Comparison of ENCODE assay signal across 26 cellular contexts in genomic region chr4:176422511-176422910, GRCh38.
DNase-seq lines count a peak whose midpoint lies in the region; ATAC-seq and TF ChIP-seq lines count a peak whose summit lies in the region.
"Had no signal": no experiment of that assay in that cellular context is flagged by ENCODE, and none has a peak within 500 bp of the region (broad histone marks: within the 10 kb centered on the region; RNA-seq: fewer than 3 reads in every experiment).

No MANE protein-coding gene starts in this region.

- H3K27me3 ChIP-seq in mammary epithelial cell (ENCODE audit: insufficient read depth, low read length) (no peaks in the 10 kb centered on the region), neural progenitor cell (no peaks in the 10 kb centered on the region), right cardiac atrium (ENCODE audit: control insufficient read depth, insufficient read depth) (no peaks in the 10 kb centered on the region)
- H3K27me3 ChIP-seq: SJSA1 had no signal

- in situ Hi-C loops in mammary epithelial cell (cut with MboI; ENCODE audit: low sequenced_read_pairs in 2 of 2), result no loop called here

- CTCF ChIA-PET in mammary epithelial cell (lab: Charles Lee; ENCODE audit: low non-redundant PET) (no interaction called here), MCF 10A (lab: Yijun Ruan, JAX) (no interaction called here)

- H2AFZ ChIP-seq in mammary epithelial cell (ENCODE audit: low read depth, low read length) (peak overlapping the region; percentile 39), neural progenitor cell (replicated peaks) (peak overlapping the region; percentile 48)
- H2AFZ ChIP-seq: GM23248, PC-9 had no signal

- H3K4me2 ChIP-seq in mammary epithelial cell (ENCODE audit: insufficient read depth, low read depth, low read length), result no peak overlapping the region
- no peak overlapping the region for H3K4me2 ChIP-seq in neural progenitor cell
- H3K4me2 ChIP-seq: PC-9 had no signal

- POLR2A ChIA-PET in MCF 10A (lab: Yijun Ruan, JAX), result no interaction called here

- BruUV-seq in mammary epithelial cell (replicated peaks; lab: Mats Ljungman, UMichigan) (no TSS peak), MCF 10A (replicated peaks; lab: Mats Ljungman, UMichigan) (no TSS peak)

- H3K27ac Mint-ChIP-seq in MCF 10A (ENCODE audit: low read depth, unreplicated experiment) (no peak overlapping the region), neural progenitor cell (no peak overlapping the region)
- H3K27ac Mint-ChIP-seq: B cell; CD8-positive, alpha-beta memory T cell; HFFc6 had no signal

- no peak for TF ChIP-seq CTCF in mammary epithelial cell (conservative IDR thresholded peaks at IDR 0.05 in 1 of 2, IDR thresholded peaks at IDR 0.05 in 1 of 2; ENCODE audit: extremely low read depth in 1 of 2, insufficient read depth in 1 of 2, low read depth in 1 of 2, low read length in 2 of 2)
- TF ChIP-seq CTCF in MCF 10A (IDR thresholded peaks at IDR 0.05; ENCODE audit: unreplicated experiment), result no peak
- TF ChIP-seq CTCF in epithelial cell of esophagus (IDR thresholded peaks at IDR 0.05; ENCODE audit: insufficient read depth, low read depth, low read length, missing control alignments), result no peak
- no peak for TF ChIP-seq CTCF in neural progenitor cell (IDR thresholded peaks at IDR 0.05)
- TF ChIP-seq CTCF in lower leg skin (IDR thresholded peaks at IDR 0.05), result no peak

- H3K9me3 Mint-ChIP-seq in MCF 10A (ENCODE audit: unreplicated experiment), result peaks cover under 1% of the 10 kb centered on the region
- no peaks in the 10 kb centered on the region for H3K9me3 Mint-ChIP-seq in neural progenitor cell
- H3K9me3 Mint-ChIP-seq: HFFc6 had no signal

- dilution Hi-C loops in mammary epithelial cell (cut with HindIII; ENCODE audit: low sequenced_read_pairs), result no loop called here

- H3K27ac ChIP-seq in mammary epithelial cell (ENCODE audit: insufficient read depth, low read depth, low read length) (no peak overlapping the region), neural progenitor cell (no peak overlapping the region), right cardiac atrium (ENCODE audit: low read length) (no peak overlapping the region)
- H3K27ac ChIP-seq: 22Rv1, C4-2B, GM23248, PC-9, SJSA1 had no signal

- ATAC-seq in right cardiac atrium, result no peak

- H3K36me3 Mint-ChIP-seq in MCF 10A (ENCODE audit: insufficient read depth, unreplicated experiment) (no peaks in the 10 kb centered on the region), neural progenitor cell (no peaks in the 10 kb centered on the region)
- H3K36me3 Mint-ChIP-seq: CD8-positive, alpha-beta memory T cell had no signal

- H3K9me3 ChIP-seq in mammary epithelial cell (replicated peaks; ENCODE audit: insufficient read depth, low read length) (no peaks in the 10 kb centered on the region), neural progenitor cell (ENCODE audit: low read depth) (no peaks in the 10 kb centered on the region), right cardiac atrium (ENCODE audit: control insufficient read depth, low read length) (no peaks in the 10 kb centered on the region)
- H3K9me3 ChIP-seq: HAP-1, SJSA1 had no signal

- H3K4me3 Mint-ChIP-seq in MCF 10A (ENCODE audit: unreplicated experiment), result no peak overlapping the region
- no peak overlapping the region for H3K4me3 Mint-ChIP-seq in neural progenitor cell
- H3K4me3 Mint-ChIP-seq: B cell; CD8-positive, alpha-beta memory T cell had no signal

- DNase-seq in mammary epithelial cell (no peak), MCF 10A (ENCODE audit: unreplicated experiment) (no peak), epithelial cell of esophagus (ENCODE audit: low read depth) (peak; percentile 33), neural progenitor cell (ENCODE audit: low spot score) (no peak), lower leg skin (ENCODE audit: low spot score in 2 of 2) (no peak), HUDEP-2 (lab: John Stamatoyannopoulos, UW; ENCODE audit: unreplicated experiment in 76 of 76) (no peak), right cardiac atrium (no peak), DMS153 (lab: John Stamatoyannopoulos, UW) (no peak)
- DNase-seq: Calu3; CD8-positive, alpha-beta memory T cell; HFFc6; NCI-H1092 treated with DMSO at 0.1 percent for 48 hours; NCI-H1436; NCI-H187; NCI-H2081 treated with DMSO at 0.1 percent for 48 hours; NCI-H2171 treated with DMSO at 0.1 percent for 48 hours; NCI-H345; NCI-H510A treated with DMSO at 0.1 percent for 48 hours; PC-9; Right ventricle myocardium superior had no signal

- H3K79me2 ChIP-seq in mammary epithelial cell (ENCODE audit: insufficient read depth, low read length) (no peaks in the 10 kb centered on the region), neural progenitor cell (ENCODE audit: low read depth) (no peaks in the 10 kb centered on the region)

- H3K27me3 Mint-ChIP-seq in MCF 10A (ENCODE audit: insufficient read depth, unreplicated experiment) (no peaks in the 10 kb centered on the region), neural progenitor cell (ENCODE audit: insufficient read depth, low read depth) (no peaks in the 10 kb centered on the region)
- H3K27me3 Mint-ChIP-seq: B cell; CD8-positive, alpha-beta memory T cell had no signal

- H3K4me1 Mint-ChIP-seq in MCF 10A (ENCODE audit: insufficient read depth, unreplicated experiment) (no peaks in the 10 kb centered on the region), neural progenitor cell (no peaks in the 10 kb centered on the region)
- H3K4me1 Mint-ChIP-seq: B cell; CD8-positive, alpha-beta memory T cell had no signal

- 72% methylated on average over 4 of the region's 4 CpGs for WGBS in mammary epithelial cell (ENCODE audit: low coverage, missing lambda C conversion rate)
- WGBS in lower leg skin, 2 donors, result 40 to 49% methylated on average over 4 of the region's 4 CpGs
- 73% methylated on average over 4 of the region's 4 CpGs for WGBS in right cardiac atrium

- peaks cover 3% of the 10 kb centered on the region for H3F3A ChIP-seq in neural progenitor cell (ENCODE audit: low read depth)

- H3K4me3 ChIP-seq in mammary epithelial cell (replicated peaks in 1 of 3; ENCODE audit: insufficient read depth in 1 of 3, low read depth in 2 of 3, low read length in 3 of 3), result no peak overlapping the region
- no peak overlapping the region for H3K4me3 ChIP-seq in epithelial cell of esophagus (ENCODE audit: low read length)
- no peak overlapping the region for H3K4me3 ChIP-seq in neural progenitor cell
- no peak overlapping the region for H3K4me3 ChIP-seq in lower leg skin (ENCODE audit: low read depth, poor library complexity, severe bottlenecking)
- H3K4me3 ChIP-seq in right cardiac atrium (ENCODE audit: low read length), result no peak overlapping the region
- H3K4me3 ChIP-seq: GM23248, HAP-1, PC-9, SJSA1 had no signal

- H3K9ac ChIP-seq in mammary epithelial cell (ENCODE audit: insufficient read depth, low read length), result no peak overlapping the region
- no peak overlapping the region for H3K9ac ChIP-seq in neural progenitor cell
- H3K9ac ChIP-seq: GM23248 had no signal

- H3K4me1 ChIP-seq in mammary epithelial cell (ENCODE audit: insufficient read depth, low read length), result no peaks in the 10 kb centered on the region
- H3K4me1 ChIP-seq in neural progenitor cell, result no peaks in the 10 kb centered on the region
- H3K4me1 ChIP-seq in right cardiac atrium (ENCODE audit: control insufficient read depth, insufficient read depth, low read length), result no peaks in the 10 kb centered on the region
- H3K4me1 ChIP-seq: HAP-1, SJSA1 had no signal

- no peak for TF ChIP-seq POLR2A in lower leg skin (IDR thresholded peaks at IDR 0.05)

- intact Hi-C loops in mammary epithelial cell (cut with micrococcal nuclease) (no loop called here), MCF 10A (cut with micrococcal nuclease) (no loop called here), lower leg skin (cut with DNase I; ENCODE audit: low total_unique reads) (no loop called here), right cardiac atrium (cut with DNase I) (no loop called here)

- H4K20me1 ChIP-seq in mammary epithelial cell (ENCODE audit: insufficient read depth, low read length) (no peaks in the 10 kb centered on the region), neural progenitor cell (ENCODE audit: low read depth) (no peaks in the 10 kb centered on the region)

- H3K36me3 ChIP-seq in mammary epithelial cell (ENCODE audit: insufficient read depth, low read length) (no peaks in the 10 kb centered on the region), neural progenitor cell (no peaks in the 10 kb centered on the region)
- H3K36me3 ChIP-seq: HAP-1, SJSA1 had no signal
